In the genomic region with DNA sequence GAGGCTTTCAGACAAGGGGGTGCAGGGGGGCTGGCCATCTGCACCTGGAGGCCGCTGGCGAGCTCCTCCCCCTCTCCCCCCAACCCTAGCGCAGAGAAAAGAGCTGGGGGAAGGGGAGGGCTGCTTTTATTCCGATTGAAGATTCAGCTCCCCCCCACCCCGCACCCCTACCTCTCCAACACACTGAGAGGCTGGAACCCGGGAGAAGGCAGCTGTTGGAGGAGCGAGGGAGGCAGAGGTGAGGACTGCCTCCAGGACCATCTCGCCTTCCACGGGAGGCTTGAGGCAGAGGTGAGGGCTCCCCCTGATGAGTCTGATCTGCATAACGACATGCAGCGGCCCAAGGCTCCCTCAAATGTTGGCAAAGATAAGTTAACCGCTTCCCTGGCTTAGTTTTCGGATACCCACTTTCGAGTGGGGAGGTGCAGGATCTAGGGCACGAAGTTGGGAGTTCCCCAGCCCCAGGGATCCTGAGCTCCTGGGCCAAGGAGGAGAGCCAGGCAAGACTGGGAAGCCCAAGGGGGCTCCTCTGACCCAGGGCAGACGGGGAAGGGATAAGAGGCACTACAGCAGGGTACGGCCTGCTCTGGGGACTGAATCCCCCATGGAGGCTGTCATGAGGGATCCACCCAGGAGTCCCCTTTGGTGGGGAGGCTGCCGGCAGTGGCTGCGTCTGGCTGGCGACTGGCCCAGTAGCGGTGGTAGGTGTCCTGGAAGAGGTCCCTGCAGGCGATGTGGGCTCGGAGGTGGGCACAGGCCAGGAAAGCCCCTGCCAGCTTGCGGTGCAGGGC, we compare ENCODE assay signal across 1 cellular context.
TF ChIP-seq lines count a peak whose summit lies in the region.

No MANE protein-coding gene starts in this region.

TF ChIP-seq in K562, 482 proteins besides CTCF, POLR2A, EP300 and RAD21 (continues in another document):
- TF ChIP-seq, protein P1, sequence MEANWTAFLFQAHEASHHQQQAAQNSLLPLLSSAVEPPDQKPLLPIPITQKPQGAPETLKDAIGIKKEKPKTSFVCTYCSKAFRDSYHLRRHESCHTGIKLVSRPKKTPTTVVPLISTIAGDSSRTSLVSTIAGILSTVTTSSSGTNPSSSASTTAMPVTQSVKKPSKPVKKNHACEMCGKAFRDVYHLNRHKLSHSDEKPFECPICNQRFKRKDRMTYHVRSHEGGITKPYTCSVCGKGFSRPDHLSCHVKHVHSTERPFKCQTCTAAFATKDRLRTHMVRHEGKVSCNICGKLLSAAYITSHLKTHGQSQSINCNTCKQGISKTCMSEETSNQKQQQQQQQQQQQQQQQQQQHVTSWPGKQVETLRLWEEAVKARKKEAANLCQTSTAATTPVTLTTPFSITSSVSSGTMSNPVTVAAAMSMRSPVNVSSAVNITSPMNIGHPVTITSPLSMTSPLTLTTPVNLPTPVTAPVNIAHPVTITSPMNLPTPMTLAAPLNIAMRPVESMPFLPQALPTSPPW (CRISPR knock-in tag; IDR thresholded peaks at IDR 0.05) = peak; percentile 13; the same call in 1 of the 2 replicates
- TF ChIP-seq FOXA1 (IDR thresholded peaks at IDR 0.05; ENCODE audit: borderline replicate concordance) = no peak
- no peak for TF ChIP-seq ZNF586 (CRISPR knock-in tag; conservative IDR thresholded peaks at IDR 0.05)
- 0 out of 2 replicates have a peak, but pooled peaks have one; percentile 11 for TF ChIP-seq NR3C1 (CRISPR knock-in tag; IDR thresholded peaks at IDR 0.05)
- TF ChIP-seq, protein P2, sequence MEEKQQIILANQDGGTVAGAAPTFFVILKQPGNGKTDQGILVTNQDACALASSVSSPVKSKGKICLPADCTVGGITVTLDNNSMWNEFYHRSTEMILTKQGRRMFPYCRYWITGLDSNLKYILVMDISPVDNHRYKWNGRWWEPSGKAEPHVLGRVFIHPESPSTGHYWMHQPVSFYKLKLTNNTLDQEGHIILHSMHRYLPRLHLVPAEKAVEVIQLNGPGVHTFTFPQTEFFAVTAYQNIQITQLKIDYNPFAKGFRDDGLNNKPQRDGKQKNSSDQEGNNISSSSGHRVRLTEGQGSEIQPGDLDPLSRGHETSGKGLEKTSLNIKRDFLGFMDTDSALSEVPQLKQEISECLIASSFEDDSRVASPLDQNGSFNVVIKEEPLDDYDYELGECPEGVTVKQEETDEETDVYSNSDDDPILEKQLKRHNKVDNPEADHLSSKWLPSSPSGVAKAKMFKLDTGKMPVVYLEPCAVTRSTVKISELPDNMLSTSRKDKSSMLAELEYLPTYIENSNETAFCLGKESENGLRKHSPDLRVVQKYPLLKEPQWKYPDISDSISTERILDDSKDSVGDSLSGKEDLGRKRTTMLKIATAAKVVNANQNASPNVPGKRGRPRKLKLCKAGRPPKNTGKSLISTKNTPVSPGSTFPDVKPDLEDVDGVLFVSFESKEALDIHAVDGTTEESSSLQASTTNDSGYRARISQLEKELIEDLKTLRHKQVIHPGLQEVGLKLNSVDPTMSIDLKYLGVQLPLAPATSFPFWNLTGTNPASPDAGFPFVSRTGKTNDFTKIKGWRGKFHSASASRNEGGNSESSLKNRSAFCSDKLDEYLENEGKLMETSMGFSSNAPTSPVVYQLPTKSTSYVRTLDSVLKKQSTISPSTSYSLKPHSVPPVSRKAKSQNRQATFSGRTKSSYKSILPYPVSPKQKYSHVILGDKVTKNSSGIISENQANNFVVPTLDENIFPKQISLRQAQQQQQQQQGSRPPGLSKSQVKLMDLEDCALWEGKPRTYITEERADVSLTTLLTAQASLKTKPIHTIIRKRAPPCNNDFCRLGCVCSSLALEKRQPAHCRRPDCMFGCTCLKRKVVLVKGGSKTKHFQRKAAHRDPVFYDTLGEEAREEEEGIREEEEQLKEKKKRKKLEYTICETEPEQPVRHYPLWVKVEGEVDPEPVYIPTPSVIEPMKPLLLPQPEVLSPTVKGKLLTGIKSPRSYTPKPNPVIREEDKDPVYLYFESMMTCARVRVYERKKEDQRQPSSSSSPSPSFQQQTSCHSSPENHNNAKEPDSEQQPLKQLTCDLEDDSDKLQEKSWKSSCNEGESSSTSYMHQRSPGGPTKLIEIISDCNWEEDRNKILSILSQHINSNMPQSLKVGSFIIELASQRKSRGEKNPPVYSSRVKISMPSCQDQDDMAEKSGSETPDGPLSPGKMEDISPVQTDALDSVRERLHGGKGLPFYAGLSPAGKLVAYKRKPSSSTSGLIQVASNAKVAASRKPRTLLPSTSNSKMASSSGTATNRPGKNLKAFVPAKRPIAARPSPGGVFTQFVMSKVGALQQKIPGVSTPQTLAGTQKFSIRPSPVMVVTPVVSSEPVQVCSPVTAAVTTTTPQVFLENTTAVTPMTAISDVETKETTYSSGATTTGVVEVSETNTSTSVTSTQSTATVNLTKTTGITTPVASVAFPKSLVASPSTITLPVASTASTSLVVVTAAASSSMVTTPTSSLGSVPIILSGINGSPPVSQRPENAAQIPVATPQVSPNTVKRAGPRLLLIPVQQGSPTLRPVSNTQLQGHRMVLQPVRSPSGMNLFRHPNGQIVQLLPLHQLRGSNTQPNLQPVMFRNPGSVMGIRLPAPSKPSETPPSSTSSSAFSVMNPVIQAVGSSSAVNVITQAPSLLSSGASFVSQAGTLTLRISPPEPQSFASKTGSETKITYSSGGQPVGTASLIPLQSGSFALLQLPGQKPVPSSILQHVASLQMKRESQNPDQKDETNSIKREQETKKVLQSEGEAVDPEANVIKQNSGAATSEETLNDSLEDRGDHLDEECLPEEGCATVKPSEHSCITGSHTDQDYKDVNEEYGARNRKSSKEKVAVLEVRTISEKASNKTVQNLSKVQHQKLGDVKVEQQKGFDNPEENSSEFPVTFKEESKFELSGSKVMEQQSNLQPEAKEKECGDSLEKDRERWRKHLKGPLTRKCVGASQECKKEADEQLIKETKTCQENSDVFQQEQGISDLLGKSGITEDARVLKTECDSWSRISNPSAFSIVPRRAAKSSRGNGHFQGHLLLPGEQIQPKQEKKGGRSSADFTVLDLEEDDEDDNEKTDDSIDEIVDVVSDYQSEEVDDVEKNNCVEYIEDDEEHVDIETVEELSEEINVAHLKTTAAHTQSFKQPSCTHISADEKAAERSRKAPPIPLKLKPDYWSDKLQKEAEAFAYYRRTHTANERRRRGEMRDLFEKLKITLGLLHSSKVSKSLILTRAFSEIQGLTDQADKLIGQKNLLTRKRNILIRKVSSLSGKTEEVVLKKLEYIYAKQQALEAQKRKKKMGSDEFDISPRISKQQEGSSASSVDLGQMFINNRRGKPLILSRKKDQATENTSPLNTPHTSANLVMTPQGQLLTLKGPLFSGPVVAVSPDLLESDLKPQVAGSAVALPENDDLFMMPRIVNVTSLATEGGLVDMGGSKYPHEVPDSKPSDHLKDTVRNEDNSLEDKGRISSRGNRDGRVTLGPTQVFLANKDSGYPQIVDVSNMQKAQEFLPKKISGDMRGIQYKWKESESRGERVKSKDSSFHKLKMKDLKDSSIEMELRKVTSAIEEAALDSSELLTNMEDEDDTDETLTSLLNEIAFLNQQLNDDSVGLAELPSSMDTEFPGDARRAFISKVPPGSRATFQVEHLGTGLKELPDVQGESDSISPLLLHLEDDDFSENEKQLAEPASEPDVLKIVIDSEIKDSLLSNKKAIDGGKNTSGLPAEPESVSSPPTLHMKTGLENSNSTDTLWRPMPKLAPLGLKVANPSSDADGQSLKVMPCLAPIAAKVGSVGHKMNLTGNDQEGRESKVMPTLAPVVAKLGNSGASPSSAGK (IDR thresholded peaks at IDR 0.05) = no peak
- TF ChIP-seq, protein P3, sequence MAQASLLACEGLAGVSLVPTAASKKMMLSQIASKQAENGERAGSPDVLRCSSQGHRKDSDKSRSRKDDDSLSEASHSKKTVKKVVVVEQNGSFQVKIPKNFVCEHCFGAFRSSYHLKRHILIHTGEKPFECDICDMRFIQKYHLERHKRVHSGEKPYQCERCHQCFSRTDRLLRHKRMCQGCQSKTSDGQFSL (CRISPR knock-in tag; IDR thresholded peaks at IDR 0.05) = peak; percentile 90; the same call in 1 of the 2 replicates
- TF ChIP-seq, protein P3 (tag; IDR thresholded peaks at IDR 0.05) = no peak
- TF ChIP-seq ZNF232 (CRISPR knock-in tag; IDR thresholded peaks at IDR 0.05) = no peak
- TF ChIP-seq ZNF224 (CRISPR knock-in tag; IDR thresholded peaks at IDR 0.05) = no peak
- TF ChIP-seq, protein P4, sequence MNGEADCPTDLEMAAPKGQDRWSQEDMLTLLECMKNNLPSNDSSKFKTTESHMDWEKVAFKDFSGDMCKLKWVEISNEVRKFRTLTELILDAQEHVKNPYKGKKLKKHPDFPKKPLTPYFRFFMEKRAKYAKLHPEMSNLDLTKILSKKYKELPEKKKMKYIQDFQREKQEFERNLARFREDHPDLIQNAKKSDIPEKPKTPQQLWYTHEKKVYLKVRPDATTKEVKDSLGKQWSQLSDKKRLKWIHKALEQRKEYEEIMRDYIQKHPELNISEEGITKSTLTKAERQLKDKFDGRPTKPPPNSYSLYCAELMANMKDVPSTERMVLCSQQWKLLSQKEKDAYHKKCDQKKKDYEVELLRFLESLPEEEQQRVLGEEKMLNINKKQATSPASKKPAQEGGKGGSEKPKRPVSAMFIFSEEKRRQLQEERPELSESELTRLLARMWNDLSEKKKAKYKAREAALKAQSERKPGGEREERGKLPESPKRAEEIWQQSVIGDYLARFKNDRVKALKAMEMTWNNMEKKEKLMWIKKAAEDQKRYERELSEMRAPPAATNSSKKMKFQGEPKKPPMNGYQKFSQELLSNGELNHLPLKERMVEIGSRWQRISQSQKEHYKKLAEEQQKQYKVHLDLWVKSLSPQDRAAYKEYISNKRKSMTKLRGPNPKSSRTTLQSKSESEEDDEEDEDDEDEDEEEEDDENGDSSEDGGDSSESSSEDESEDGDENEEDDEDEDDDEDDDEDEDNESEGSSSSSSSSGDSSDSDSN (IDR thresholded peaks at IDR 0.05; ENCODE audit: borderline replicate concordance in 1 of 2, low read depth in 2 of 2, low read length in 2 of 2) = no peak
- 0 out of 2 replicates have a peak, but pooled peaks have one; percentile 20 for TF ChIP-seq ZNF584 (CRISPR knock-in tag; IDR thresholded peaks at IDR 0.05; ENCODE audit: low read depth)
- no peak for TF ChIP-seq TCF7L2 (IDR thresholded peaks at IDR 0.05; ENCODE audit: low read depth, low read length)
- TF ChIP-seq, protein P5, sequence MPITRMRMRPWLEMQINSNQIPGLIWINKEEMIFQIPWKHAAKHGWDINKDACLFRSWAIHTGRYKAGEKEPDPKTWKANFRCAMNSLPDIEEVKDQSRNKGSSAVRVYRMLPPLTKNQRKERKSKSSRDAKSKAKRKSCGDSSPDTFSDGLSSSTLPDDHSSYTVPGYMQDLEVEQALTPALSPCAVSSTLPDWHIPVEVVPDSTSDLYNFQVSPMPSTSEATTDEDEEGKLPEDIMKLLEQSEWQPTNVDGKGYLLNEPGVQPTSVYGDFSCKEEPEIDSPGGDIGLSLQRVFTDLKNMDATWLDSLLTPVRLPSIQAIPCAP (CRISPR knock-in tag; IDR thresholded peaks at IDR 0.05; ENCODE audit: borderline replicate concordance) = 0 out of 2 replicates have a peak, but pooled peaks have one; percentile 20
- no peak for TF ChIP-seq ZNF174 (CRISPR knock-in tag; IDR thresholded peaks at IDR 0.05)
- TF ChIP-seq, protein P6, sequence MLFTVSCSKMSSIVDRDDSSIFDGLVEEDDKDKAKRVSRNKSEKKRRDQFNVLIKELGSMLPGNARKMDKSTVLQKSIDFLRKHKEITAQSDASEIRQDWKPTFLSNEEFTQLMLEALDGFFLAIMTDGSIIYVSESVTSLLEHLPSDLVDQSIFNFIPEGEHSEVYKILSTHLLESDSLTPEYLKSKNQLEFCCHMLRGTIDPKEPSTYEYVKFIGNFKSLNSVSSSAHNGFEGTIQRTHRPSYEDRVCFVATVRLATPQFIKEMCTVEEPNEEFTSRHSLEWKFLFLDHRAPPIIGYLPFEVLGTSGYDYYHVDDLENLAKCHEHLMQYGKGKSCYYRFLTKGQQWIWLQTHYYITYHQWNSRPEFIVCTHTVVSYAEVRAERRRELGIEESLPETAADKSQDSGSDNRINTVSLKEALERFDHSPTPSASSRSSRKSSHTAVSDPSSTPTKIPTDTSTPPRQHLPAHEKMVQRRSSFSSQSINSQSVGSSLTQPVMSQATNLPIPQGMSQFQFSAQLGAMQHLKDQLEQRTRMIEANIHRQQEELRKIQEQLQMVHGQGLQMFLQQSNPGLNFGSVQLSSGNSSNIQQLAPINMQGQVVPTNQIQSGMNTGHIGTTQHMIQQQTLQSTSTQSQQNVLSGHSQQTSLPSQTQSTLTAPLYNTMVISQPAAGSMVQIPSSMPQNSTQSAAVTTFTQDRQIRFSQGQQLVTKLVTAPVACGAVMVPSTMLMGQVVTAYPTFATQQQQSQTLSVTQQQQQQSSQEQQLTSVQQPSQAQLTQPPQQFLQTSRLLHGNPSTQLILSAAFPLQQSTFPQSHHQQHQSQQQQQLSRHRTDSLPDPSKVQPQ (CRISPR knock-in tag; IDR thresholded peaks at IDR 0.05; ENCODE audit: borderline replicate concordance) = no peak
- no peak for TF ChIP-seq U2AF2 (optimal IDR thresholded peaks at IDR 0.05; ENCODE audit: low read depth, low read length)
- no peak for TF ChIP-seq GABPB1 (CRISPR knock-in tag; IDR thresholded peaks at IDR 0.05)
- TF ChIP-seq, protein P7, sequence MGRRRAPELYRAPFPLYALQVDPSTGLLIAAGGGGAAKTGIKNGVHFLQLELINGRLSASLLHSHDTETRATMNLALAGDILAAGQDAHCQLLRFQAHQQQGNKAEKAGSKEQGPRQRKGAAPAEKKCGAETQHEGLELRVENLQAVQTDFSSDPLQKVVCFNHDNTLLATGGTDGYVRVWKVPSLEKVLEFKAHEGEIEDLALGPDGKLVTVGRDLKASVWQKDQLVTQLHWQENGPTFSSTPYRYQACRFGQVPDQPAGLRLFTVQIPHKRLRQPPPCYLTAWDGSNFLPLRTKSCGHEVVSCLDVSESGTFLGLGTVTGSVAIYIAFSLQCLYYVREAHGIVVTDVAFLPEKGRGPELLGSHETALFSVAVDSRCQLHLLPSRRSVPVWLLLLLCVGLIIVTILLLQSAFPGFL (CRISPR knock-in tag; IDR thresholded peaks at IDR 0.05) = no peak
- TF ChIP-seq, protein P8, sequence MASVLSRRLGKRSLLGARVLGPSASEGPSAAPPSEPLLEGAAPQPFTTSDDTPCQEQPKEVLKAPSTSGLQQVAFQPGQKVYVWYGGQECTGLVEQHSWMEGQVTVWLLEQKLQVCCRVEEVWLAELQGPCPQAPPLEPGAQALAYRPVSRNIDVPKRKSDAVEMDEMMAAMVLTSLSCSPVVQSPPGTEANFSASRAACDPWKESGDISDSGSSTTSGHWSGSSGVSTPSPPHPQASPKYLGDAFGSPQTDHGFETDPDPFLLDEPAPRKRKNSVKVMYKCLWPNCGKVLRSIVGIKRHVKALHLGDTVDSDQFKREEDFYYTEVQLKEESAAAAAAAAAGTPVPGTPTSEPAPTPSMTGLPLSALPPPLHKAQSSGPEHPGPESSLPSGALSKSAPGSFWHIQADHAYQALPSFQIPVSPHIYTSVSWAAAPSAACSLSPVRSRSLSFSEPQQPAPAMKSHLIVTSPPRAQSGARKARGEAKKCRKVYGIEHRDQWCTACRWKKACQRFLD (CRISPR knock-in tag; IDR thresholded peaks at IDR 0.05) = peak; percentile 58; the same call in 1 of the 2 replicates
- no peak for TF ChIP-seq MXI1 (IDR thresholded peaks at IDR 0.05; ENCODE audit: low read depth, low read length)
- TF ChIP-seq, protein P9, sequence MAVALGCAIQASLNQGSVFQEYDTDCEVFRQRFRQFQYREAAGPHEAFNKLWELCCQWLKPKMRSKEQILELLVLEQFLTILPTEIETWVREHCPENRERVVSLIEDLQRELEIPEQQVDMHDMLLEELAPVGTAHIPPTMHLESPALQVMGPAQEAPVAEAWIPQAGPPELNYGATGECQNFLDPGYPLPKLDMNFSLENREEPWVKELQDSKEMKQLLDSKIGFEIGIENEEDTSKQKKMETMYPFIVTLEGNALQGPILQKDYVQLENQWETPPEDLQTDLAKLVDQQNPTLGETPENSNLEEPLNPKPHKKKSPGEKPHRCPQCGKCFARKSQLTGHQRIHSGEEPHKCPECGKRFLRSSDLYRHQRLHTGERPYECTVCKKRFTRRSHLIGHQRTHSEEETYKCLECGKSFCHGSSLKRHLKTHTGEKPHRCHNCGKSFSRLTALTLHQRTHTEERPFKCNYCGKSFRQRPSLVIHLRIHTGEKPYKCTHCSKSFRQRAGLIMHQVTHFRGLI (CRISPR knock-in tag; IDR thresholded peaks at IDR 0.05) = no peak
